In the genomic region with DNA sequence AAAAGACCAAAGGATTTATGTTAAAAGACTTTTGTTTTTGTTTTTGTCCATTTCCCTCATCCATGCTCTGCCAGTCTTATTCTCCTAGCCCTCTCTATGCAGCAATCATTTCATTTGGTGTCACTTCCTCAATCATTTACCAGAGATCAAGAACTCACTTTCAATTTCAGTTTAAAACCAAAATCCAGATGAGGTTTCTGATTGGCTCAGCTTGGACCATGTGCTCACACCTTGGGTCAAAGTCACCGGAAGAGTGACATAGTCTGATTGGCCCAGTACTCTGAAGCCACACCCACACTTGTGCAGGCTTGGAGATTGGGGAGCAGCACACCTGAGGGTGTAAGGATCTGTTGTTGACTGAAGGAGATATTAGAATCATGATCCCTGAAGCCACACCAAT, we compare ENCODE assay signal across 8 cellular contexts.
DNase-seq lines count a peak whose midpoint lies in the region; ATAC-seq and TF ChIP-seq lines count a peak whose summit lies in the region.

No MANE protein-coding gene starts in this region.

- no peak overlapping the region for H2AFZ ChIP-seq in PC-9

- H3K9me2 ChIP-seq in PC-9 (ENCODE audit: insufficient read depth) = no peaks in the 10 kb centered on the region

- no peaks in the 10 kb centered on the region for H3F3A ChIP-seq in PC-9 (ENCODE audit: insufficient read depth, low read depth)

- no peak overlapping the region for H3K27ac ChIP-seq in PC-9

- no peaks in the 10 kb centered on the region for H3K79me2 ChIP-seq in PC-9 (ENCODE audit: low read depth)

- H3K9me3 ChIP-seq in PC-9 (ENCODE audit: insufficient read depth, low read depth) = no peaks in the 10 kb centered on the region; the same call in 1 of the 2 replicates

- intact Hi-C loops in PC-9 (cut with micrococcal nuclease; ENCODE audit: unreplicated experiment) = loop anchor here (10.0 kb wide), 1 partner anchor 139 kb away; no protein-coding TSS in a partner anchor

- BruUV-seq in PC-9 (replicated peaks; lab: Mats Ljungman, UMichigan) = no TSS peak

- peak; percentile 76 for ATAC-seq in HG02885 (IDR thresholded peaks at IDR 0.05; ENCODE audit: poor library complexity, unreplicated experiment)

- H3K4me1 ChIP-seq in PC-9 (replicated peaks; ENCODE audit: insufficient read depth) = no peaks in the 10 kb centered on the region; the same call in 1 of the 2 replicates

- peak overlapping the region; percentile 54; the same call in 1 of the 2 replicates for H3K4me3 ChIP-seq in PC-9

- DNase-seq in activated naive CD4-positive, alpha-beta T cell treated with Interleukin-2 at 50 U/mL for 16 hours = peak; percentile 8
- no peak for DNase-seq in activated naive CD4-positive, alpha-beta T cell (lab: John Stamatoyannopoulos, UW)
- no peak for DNase-seq in PC-9
- DNase-seq in inferior parietal cortex (ENCODE audit: extremely low spot score) = peak; percentile 35
- no peak for DNase-seq in NCI-H2171 (lab: John Stamatoyannopoulos, UW)
- no peak for DNase-seq in islet precursor cell
- DNase-seq in NCI-H2029 treated with DMSO at 0.1 percent for 48 hours (lab: John Stamatoyannopoulos, UW) = no peak

- H3K27me3 ChIP-seq in PC-9 (ENCODE audit: insufficient read depth, low read depth) = no peaks in the 10 kb centered on the region

- H3K36me3 ChIP-seq in PC-9 (ENCODE audit: low read depth) = no peaks in the 10 kb centered on the region

- no peak for TF ChIP-seq CTCF in PC-9 (conservative IDR thresholded peaks at IDR 0.05)

- H4K20me1 ChIP-seq in PC-9 (ENCODE audit: insufficient read depth) = no peaks in the 10 kb centered on the region

- CTCF ChIA-PET in PC-9 (lab: Charles Lee) = no interaction called here

- POLR2A ChIA-PET in PC-9 (lab: Charles Lee; ENCODE audit: unreplicated experiment) = no interaction called here

- peak overlapping the region; percentile 75 for H3K4me2 ChIP-seq in PC-9

Comparison
In these comparisons a context has a peak if more than half of its experiments do, and no peak if none do; other contexts are left out.
1. DNase-seq: peak in activated naive CD4-positive, alpha-beta T cell treated with Interleukin-2 at 50 U/mL for 16 hours (single experiment) and inferior parietal cortex (single experiment); none in activated naive CD4-positive, alpha-beta T cell (0 of 4), PC-9 (0 of 2), NCI-H2171 (single experiment), islet precursor cell (single experiment) and NCI-H2029 treated with DMSO at 0.1 percent for 48 hours (single experiment).